Comparison of ENCODE assay signal across 23 cellular contexts in genomic region chr1:62723841-62724240, GRCh38.
"Had no signal": no experiment of that assay in that cellular context is flagged by ENCODE, and none has a peak within 500 bp of the region (broad histone marks: within the 10 kb centered on the region; RNA-seq: fewer than 3 reads in every experiment).

No MANE protein-coding gene starts in this region.

- H3K36me3 ChIP-seq: esophagus squamous epithelium, gastroesophageal sphincter, heart left ventricle, stomach, suprapubic skin, transverse colon, vagina, WERI-Rb-1 had no signal

- H3K4me3 ChIP-seq: body of pancreas, esophagus squamous epithelium, gastroesophageal sphincter, heart left ventricle, stomach, suprapubic skin, transverse colon, vagina had no signal

- H3K27me3 ChIP-seq: body of pancreas, gastroesophageal sphincter, stomach, suprapubic skin, transverse colon, vagina had no signal

- H3K9me3 ChIP-seq: body of pancreas, esophagus squamous epithelium, gastroesophageal sphincter, heart left ventricle, stomach, suprapubic skin, transverse colon, vagina had no signal

- H3K4me3 Mint-ChIP-seq: activated CD8-positive, alpha-beta T cell treated with anti-CD3 and anti-CD28 coated beads, Interleukin-2, amount 10 ng/mL, durations not matched to agents 7 days and 5 days; activated naive CD8-positive, alpha-beta T cell treated with anti-CD3 and anti-CD28 coated beads, Interleukin-2, amount 50 U/mL, for 24 hours; activated T-helper 1 cell treated with anti-CD3 and anti-CD28 coated beads, Interleukin-12 subunit alpha, Interleukin-12 subunit beta, Interleukin-2, Interleukin-4 antibody, amounts not matched to agents 30 ng/mL and 10 ng/mL and 1 ng/mL, durations not matched to agents 14 hours and 24 hours and 36 hours; nephron; stimulated activated memory B cell treated with anti-CD40 and anti-IgM and Interleukin-4, amounts not matched to agents 10 μg/mL and 1 μg/mL and 100 μg/mL, for 72 hours; T-helper 2 cell treated with Interferon-gamma antibody and Interleukin-4, amounts not matched to agents 5 μg/mL and 100 μg/mL, for 36 hours had no signal

- DNase-seq: activated CD4-positive, alpha-beta T cell treated with anti-CD3 and anti-CD28 coated beads for 1 hour; activated CD4-positive, alpha-beta T cell treated with anti-CD3 and anti-CD28 coated beads, Interleukin-2, amount 50 U/mL, for 1 hour; activated CD8-positive, alpha-beta T cell treated with anti-CD3 and anti-CD28 coated beads, Interleukin-2, amount 10 ng/mL, durations not matched to agents 7 days and 5 days; activated gamma-delta T cell; activated naive CD4-positive, alpha-beta T cell treated with anti-CD3 and anti-CD28 coated beads, Interleukin-2, amount 50 U/mL, for 16 hours; activated naive CD8-positive, alpha-beta T cell treated with anti-CD3 and anti-CD28 coated beads, Interleukin-2, amount 50 U/mL, for 24 hours; body of pancreas; esophagus squamous epithelium; heart left ventricle; left cardiac atrium; nucleus accumbens; small intestine; stimulated activated CD4-positive, alpha-beta T cell treated with anti-CD3 and anti-CD28 coated beads, Interleukin-2, amount 100 ng/mL, for 24 hours; stomach; transverse colon; WERI-Rb-1 had no signal

- H3K27ac ChIP-seq: body of pancreas, esophagus squamous epithelium, gastroesophageal sphincter, suprapubic skin, vagina, WERI-Rb-1 had no signal

- H3K36me3 Mint-ChIP-seq: stimulated activated memory B cell treated with anti-CD40 and anti-IgM and Interleukin-4, amounts not matched to agents 10 μg/mL and 1 μg/mL and 100 μg/mL, for 72 hours had no signal

- H3K9me3 Mint-ChIP-seq: activated naive CD8-positive, alpha-beta T cell treated with anti-CD3 and anti-CD28 coated beads, Interleukin-2, amount 50 U/mL, for 24 hours; activated T-helper 1 cell treated with anti-CD3 and anti-CD28 coated beads, Interleukin-12 subunit alpha, Interleukin-12 subunit beta, Interleukin-2, Interleukin-4 antibody, amounts not matched to agents 30 ng/mL and 10 ng/mL and 1 ng/mL, durations not matched to agents 14 hours and 24 hours and 36 hours; nephron; stimulated activated memory B cell treated with anti-CD40 and anti-IgM and Interleukin-4, amounts not matched to agents 10 μg/mL and 1 μg/mL and 100 μg/mL, for 72 hours; T-helper 2 cell treated with Interferon-gamma antibody and Interleukin-4, amounts not matched to agents 5 μg/mL and 100 μg/mL, for 36 hours had no signal

- H3K27ac Mint-ChIP-seq: activated CD8-positive, alpha-beta T cell treated with anti-CD3 and anti-CD28 coated beads, Interleukin-2, amount 10 ng/mL, durations not matched to agents 7 days and 5 days; activated naive CD8-positive, alpha-beta T cell treated with anti-CD3 and anti-CD28 coated beads, Interleukin-2, amount 50 U/mL, for 24 hours; activated T-helper 1 cell treated with anti-CD3 and anti-CD28 coated beads, Interleukin-12 subunit alpha, Interleukin-12 subunit beta, Interleukin-2, Interleukin-4 antibody, amounts not matched to agents 30 ng/mL and 10 ng/mL and 1 ng/mL, durations not matched to agents 14 hours and 24 hours and 36 hours; stimulated activated memory B cell treated with anti-CD40 and anti-IgM and Interleukin-4, amounts not matched to agents 10 μg/mL and 1 μg/mL and 100 μg/mL, for 72 hours; T-helper 2 cell treated with Interferon-gamma antibody and Interleukin-4, amounts not matched to agents 5 μg/mL and 100 μg/mL, for 36 hours had no signal
